23 cellular contexts compared by ENCODE assay signal in the genomic region with DNA sequence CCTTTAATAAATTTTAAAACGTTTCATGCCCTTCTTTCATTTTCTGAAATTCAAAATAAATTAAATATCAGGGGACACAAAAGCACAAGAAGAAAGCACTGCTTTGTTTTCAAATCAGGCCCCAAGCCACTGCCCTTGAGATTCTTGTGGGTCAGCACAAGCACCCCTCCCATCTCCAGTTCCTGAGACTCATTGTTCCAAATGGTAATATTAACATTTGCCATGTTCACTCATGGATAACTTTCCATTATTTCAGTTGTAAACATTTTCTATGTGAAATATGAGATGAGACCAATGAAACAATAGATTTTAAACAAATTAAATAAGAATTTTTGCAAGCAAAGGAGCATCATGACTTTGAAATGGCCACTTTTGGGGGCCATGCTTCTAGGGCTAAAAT. TPM values are rescaled to one million over a fixed set of nuclear protein-coding genes. Genes with fewer than 3 reads are reported as not detected.
DNase-seq lines count a peak whose midpoint lies in the region; ATAC-seq, FAIRE-seq and TF ChIP-seq lines count a peak whose summit lies in the region.
"Had no signal": no experiment of that assay in that cellular context is flagged by ENCODE, and none has a peak within 500 bp of the region (broad histone marks: within the 10 kb centered on the region; RNA-seq: fewer than 3 reads in every experiment).

No MANE protein-coding gene starts in this region.

- 55% methylated on average over 1 of the region's 1 CpG for WGBS in right cardiac atrium

- peaks cover 6% of the 10 kb centered on the region for H3K4me1 ChIP-seq in right cardiac atrium (ENCODE audit: control insufficient read depth, insufficient read depth, low read length)
- peaks cover 12% of the 10 kb centered on the region for H3K4me1 ChIP-seq in endothelial cell of umbilical vein (ENCODE audit: control insufficient read depth, extremely low read depth, insufficient read depth, low read length)
- peaks cover 0 to 8% of the 10 kb centered on the region in 2 donors for H3K4me1 ChIP-seq in gastrocnemius medialis
- H3K4me1 ChIP-seq: HAP-1 had no signal

- intact Hi-C loops in right cardiac atrium (cut with DNase I): no loop called here
- intact Hi-C loops in left ventricle myocardium superior (cut with micrococcal nuclease): no loop called here
- intact Hi-C loops in endothelial cell of umbilical vein (cut with micrococcal nuclease): no loop called here
- intact Hi-C loops in gastrocnemius medialis (cut with DNase I; ENCODE audit: low total_unique reads): no loop called here

- H4K20me1 ChIP-seq in endothelial cell of umbilical vein (replicated peaks; ENCODE audit: control insufficient read depth, extremely low read depth, insufficient read depth, low read length): no peaks in the 10 kb centered on the region

- peak overlapping the region; percentile 61 for H3K27ac ChIP-seq in right cardiac atrium (ENCODE audit: low read length)
- peak overlapping the region; percentile 8 for H3K27ac ChIP-seq in endothelial cell of umbilical vein (ENCODE audit: insufficient read depth, low read depth, low read length)
- H3K27ac ChIP-seq in gastrocnemius medialis: peak overlapping the region in 3 of 4 donors; percentile 34 to 53 (median 44)
- H3K27ac ChIP-seq: GM23248 had no signal

- FAIRE-seq in endothelial cell of umbilical vein (lab: Jason Lieb, UNC) (peak; percentile 43), HTR-8/SVneo (lab: Jason Lieb, UNC) (no peak)
- FAIRE-seq: A204.1, GM12891 had no signal

- H2AFZ ChIP-seq in endothelial cell of umbilical vein (ENCODE audit: low read depth, low read length): no peak overlapping the region
- H2AFZ ChIP-seq: GM23248 had no signal

- H3K36me3 ChIP-seq in endothelial cell of umbilical vein (ENCODE audit: control insufficient read depth in 2 of 2, extremely low read depth in 1 of 2, insufficient read depth in 2 of 2, low read length in 2 of 2) (no peaks in the 10 kb centered on the region), gastrocnemius medialis (no peaks in the 10 kb centered on the region)
- H3K36me3 ChIP-seq: BE2C, HAP-1 had no signal

- H3K9me1 ChIP-seq in endothelial cell of umbilical vein (replicated peaks; ENCODE audit: control insufficient read depth, extremely low read depth, insufficient read depth, low read length): no peaks in the 10 kb centered on the region

- H3K27me3 ChIP-seq in right cardiac atrium (ENCODE audit: control insufficient read depth, insufficient read depth) (no peaks in the 10 kb centered on the region), endothelial cell of umbilical vein (ENCODE audit: control insufficient read depth in 2 of 2, insufficient read depth in 2 of 2, low read length in 2 of 2) (peaks cover 4 to 5% of the 10 kb centered on the region in 2 experiments), gastrocnemius medialis (no peaks in the 10 kb centered on the region)
- H3K27me3 ChIP-seq: BE2C had no signal

- H3K9me3 ChIP-seq in right cardiac atrium (ENCODE audit: control insufficient read depth, low read length) (no peaks in the 10 kb centered on the region), endothelial cell of umbilical vein (replicated peaks; ENCODE audit: control insufficient read depth, insufficient read depth, low read length) (no peaks in the 10 kb centered on the region), gastrocnemius medialis (no peaks in the 10 kb centered on the region)
- H3K9me3 ChIP-seq: BE2C, HAP-1 had no signal

- ATAC-seq in right cardiac atrium (no peak), left ventricle myocardium superior (no peak), gastrocnemius medialis (no peak), HG02852 (IDR thresholded peaks at IDR 0.05; ENCODE audit: unreplicated experiment) (no peak)

- POLR2A ChIA-PET in endothelial cell of umbilical vein (lab: Charles Lee): no interaction called here

- dilution Hi-C loops in endothelial cell of umbilical vein (cut with MboI; ENCODE audit: extremely low pct_ligation_motif_present, low sequenced_read_pairs): no loop called here

- TF ChIP-seq POLR2A in endothelial cell of umbilical vein (IDR thresholded peaks at IDR 0.05; ENCODE audit: low read depth, low read length) (no peak), gastrocnemius medialis (IDR thresholded peaks at IDR 0.05) (no peak)

- in situ Hi-C loops in gastrocnemius medialis (cut with MboI; ENCODE audit: low sequenced_read_pairs in 4 of 4): no loop called here

- TF ChIP-seq CTCF in endothelial cell of umbilical vein (IDR thresholded peaks at IDR 0.05; ENCODE audit: extremely low read depth in 1 of 2, insufficient read depth in 1 of 2, low read depth in 1 of 2, low read length in 2 of 2) (no peak), gastrocnemius medialis (IDR thresholded peaks at IDR 0.05 in 4 of 5, conservative IDR thresholded peaks at IDR 0.05 in 1 of 5) (no peak)

- no TSS peak for BruUV-seq in endothelial cell of umbilical vein (replicated peaks; lab: Mats Ljungman, UMichigan)

- H3K9ac ChIP-seq in endothelial cell of umbilical vein (replicated peaks; ENCODE audit: extremely low read depth, insufficient read depth, low read length): no peak overlapping the region
- H3K9ac ChIP-seq: GM23248 had no signal

- H3K79me2 ChIP-seq in endothelial cell of umbilical vein (ENCODE audit: control insufficient read depth, insufficient read depth, low read length): no peaks in the 10 kb centered on the region

- peak overlapping the region; percentile 23 for H3K4me2 ChIP-seq in endothelial cell of umbilical vein (ENCODE audit: insufficient read depth, low read length)

- no peak overlapping the region for H3K4me3 ChIP-seq in right cardiac atrium (ENCODE audit: low read length)
- H3K4me3 ChIP-seq in endothelial cell of umbilical vein (replicated peaks in 1 of 3; ENCODE audit: insufficient read depth in 1 of 3, low read depth in 1 of 3, low read length in 3 of 3): no peak overlapping the region
- no peak overlapping the region for H3K4me3 ChIP-seq in gastrocnemius medialis
- H3K4me3 ChIP-seq: GM23248, HAP-1 had no signal

- CTCF ChIA-PET in endothelial cell of umbilical vein (lab: Charles Lee): interaction anchor here (0.6 to 2.0 kb wide), 4 partner anchors 19 to 296 kb away, joined by 3 to 7 read pairs (median 4); no protein-coding TSS in a partner anchor

- no peak for DNase-seq in right cardiac atrium
- no peak for DNase-seq in left ventricle myocardium superior
- peak; percentile 73 for DNase-seq in endothelial cell of umbilical vein (ENCODE audit: low read depth, low spot score)
- DNase-seq in gastrocnemius medialis: no peak
- DNase-seq in HTR-8/SVneo (ENCODE audit: insufficient read length, low spot score): no peak
- DNase-seq: ACHN; BE2C; C1 segment of cervical spinal cord; CD4-positive, CD25-positive, alpha-beta regulatory T cell; CD8-positive, alpha-beta memory T cell; COR-L47; DMS 273 treated with DMSO at 0.1 percent for 48 hours; DMS53; DND-41; EL; GM23248 had no signal

TF ChIP-seq in endothelial cell of umbilical vein, 7 proteins besides CTCF, POLR2A, EP300 and RAD21:
- TF ChIP-seq, protein P1, sequence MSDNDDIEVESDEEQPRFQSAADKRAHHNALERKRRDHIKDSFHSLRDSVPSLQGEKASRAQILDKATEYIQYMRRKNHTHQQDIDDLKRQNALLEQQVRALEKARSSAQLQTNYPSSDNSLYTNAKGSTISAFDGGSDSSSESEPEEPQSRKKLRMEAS (IDR thresholded peaks at IDR 0.05; ENCODE audit: insufficient read depth, insufficient read length): no peak
- no peak for TF ChIP-seq GATA2 (IDR thresholded peaks at IDR 0.05; ENCODE audit: insufficient read depth, insufficient read length, low read depth, low read length)
- no peak for TF ChIP-seq EZH2 (IDR thresholded peaks at IDR 0.05; ENCODE audit: borderline replicate concordance, low read depth, low read length, severe bottlenecking)
- TF ChIP-seq MYC (IDR thresholded peaks at IDR 0.05; ENCODE audit: low read depth, low read length): no peak
- no peak for TF ChIP-seq JUN (IDR thresholded peaks at IDR 0.05; ENCODE audit: borderline replicate concordance, insufficient read depth, insufficient read length, low read depth)
- TF ChIP-seq FOS (IDR thresholded peaks at IDR 0.05; ENCODE audit: borderline replicate concordance, insufficient read depth, low read length): no peak
- no peak for TF ChIP-seq POLR2AphosphoS5 (IDR thresholded peaks at IDR 0.05; ENCODE audit: insufficient read depth, low read depth, low read length)

RNA-seq across cellular contexts. Expression of a gene that starts 7.7 kb away (rescaled TPM):
- under 1 TPM; 0.39 to 0.69 (median 0.43) TPM for total RNA-seq in right cardiac atrium
- 1.7 TPM for polyA plus RNA-seq in right cardiac atrium
- 1.5 TPM for total RNA-seq in left ventricle myocardium superior
- total RNA-seq in endothelial cell of umbilical vein: not detected in 2 replicates
- polyA plus RNA-seq in endothelial cell of umbilical vein: 0.04 TPM in 1 of 2 replicates, not detected in the other
- polyA plus RNA-seq in endothelial cell of umbilical vein (2011; cell fraction: cytosol; rRNA removed): not detected in 2 replicates
- 0.14 TPM in 1 of 2 replicates, not detected in the other for polyA plus RNA-seq in endothelial cell of umbilical vein (2011; cell fraction: nucleus; rRNA removed)
- polyA plus RNA-seq in endothelial cell of umbilical vein (2012): 0.14 TPM in 1 of 2 replicates, not detected in the other
- not detected in 2 replicates for polyA minus RNA-seq in endothelial cell of umbilical vein
- not detected for polyA minus RNA-seq in endothelial cell of umbilical vein (2011; cell fraction: cytosol; rRNA and poly(A)+ RNA removed)
- not detected in 2 replicates for polyA minus RNA-seq in endothelial cell of umbilical vein (2011; cell fraction: nucleus; rRNA and poly(A)+ RNA removed)
- not detected for total RNA-seq in gastrocnemius medialis
- total RNA-seq: CD4-positive, CD25-positive, alpha-beta regulatory T cell; CD8-positive, alpha-beta memory T cell; G401; GM23248; H4; HT-29 had no signal
- polyA plus RNA-seq: CD4-positive, CD25-positive, alpha-beta regulatory T cell; CD8-positive, alpha-beta memory T cell; GM23248 had no signal

Comparison
In these comparisons a context has a peak if more than half of its experiments do, and no peak if none do; other contexts are left out.
1. H3K27ac ChIP-seq: peak in every context shown above with its lines; median percentile 61 in right cardiac atrium; 44 in gastrocnemius medialis; 8 in endothelial cell of umbilical vein.